14 cellular contexts compared by ENCODE assay signal in genomic region chr5:140336388-140336787, GRCh38. TPM values are rescaled to one million over a fixed set of nuclear protein-coding genes. Genes with fewer than 3 reads are reported as not detected.
DNase-seq lines count a peak whose midpoint lies in the region; ATAC-seq and TF ChIP-seq lines count a peak whose summit lies in the region.
"Had no signal": no experiment of that assay in that cellular context is flagged by ENCODE, and none has a peak within 500 bp of the region (broad histone marks: within the 10 kb centered on the region; RNA-seq: fewer than 3 reads in every experiment).

No MANE protein-coding gene starts in this region.

- H3K4me1 ChIP-seq in cardiac muscle cell (ENCODE audit: low read depth) (peaks cover 17% of the 10 kb centered on the region), thyroid gland (peaks cover 0 to 5% of the 10 kb centered on the region in 2 donors)

- peak overlapping the region in 2 of 5 experiments; percentile 18 to 54 for H3K4me3 Mint-ChIP-seq in brain

- H3K36me3 Mint-ChIP-seq in brain, result peaks cover 27% of the 10 kb centered on the region

- H3K27ac Mint-ChIP-seq in brain, result peak overlapping the region in 3 of 5 experiments; percentile 55 to 85 (median 77)

- WGBS in thyroid gland, 2 donors, result 62 to 68% methylated on average over 5 of the region's 5 CpGs

- intact Hi-C loops in thyroid gland (cut with DNase I), result no loop called here

- no peaks in the 10 kb centered on the region for H3K27me3 Mint-ChIP-seq in brain

- no peak for TF ChIP-seq POLR2A in thyroid gland (IDR thresholded peaks at IDR 0.05)

- peak in 1 of 2 donors; percentile 70 for DNase-seq in cardiac muscle cell (ENCODE audit: low read depth in 1 of 2, low spot score in 1 of 2)
- peak; percentile 23 for DNase-seq in myocyte (ENCODE audit: low read depth)
- no peak for DNase-seq in thyroid gland
- DNase-seq in RKO (ENCODE audit: low spot score), result no peak
- DNase-seq in GM03348 (ENCODE audit: low spot score), result no peak
- DNase-seq: activated T-cell treated with anti-CD3 and anti-CD28 coated beads, Interleukin-2, amount 50 U/mL, for 48 hours; amniotic stem cell; DND-41; NCI-H1092 treated with DMSO at 0.1 percent for 48 hours; stimulated activated CD4-positive, alpha-beta T cell treated with anti-CD3 and anti-CD28 coated beads, Interleukin-15, amount 100 ng/mL, for 24 hours had no signal

- H3K36me3 ChIP-seq in cardiac muscle cell (no peaks in the 10 kb centered on the region), thyroid gland (peaks cover 9 to 23% of the 10 kb centered on the region in 2 donors)

- no peak for ATAC-seq in GM21528 (IDR thresholded peaks at IDR 0.05; ENCODE audit: low FRiP score, unreplicated experiment)
- ATAC-seq: GM12878 had no signal

- H3K9me3 ChIP-seq in cardiac muscle cell (ENCODE audit: low read depth) (no peaks in the 10 kb centered on the region), thyroid gland (no peaks in the 10 kb centered on the region)

- TF ChIP-seq CTCF in brain (conservative IDR thresholded peaks at IDR 0.05) (no peak), cardiac muscle cell (IDR thresholded peaks at IDR 0.05; ENCODE audit: low read depth, low read length) (no peak), thyroid gland (IDR thresholded peaks at IDR 0.05) (no peak)

- H3K27ac ChIP-seq in cardiac muscle cell (peak overlapping the region; percentile 82), thyroid gland (peak overlapping the region in 2 of 3 donors; percentile 20 to 24)

- H3K4me3 ChIP-seq in cardiac muscle cell, result no peak overlapping the region
- no peak overlapping the region for H3K4me3 ChIP-seq in thyroid gland (replicated peaks in 1 of 3)
- H3K4me3 ChIP-seq: GM12878 had no signal

- H3K27me3 ChIP-seq in cardiac muscle cell (no peaks in the 10 kb centered on the region), thyroid gland (no peaks in the 10 kb centered on the region)

- no peaks in the 10 kb centered on the region for H3K9me3 Mint-ChIP-seq in brain

- H3K4me1 Mint-ChIP-seq in brain, result peaks cover 7% of the 10 kb centered on the region

RNA-seq across cellular contexts. Expression of gene HBEGF, which starts 10.0 kb away (rescaled TPM):
- polyA plus RNA-seq in brain (ENCODE audit: insufficient read depth, low read depth, low replicate concordance) (8.8 TPM), cardiac muscle cell (3.7 and 5.1 TPM in 2 replicates)
- total RNA-seq in cardiac muscle cell (4.9 TPM in 2 replicates), myocyte (10.1 and 10.2 TPM in 2 replicates), thyroid gland (10 to 100 TPM in 3 of 4 donors, 1 to 10 TPM in 1; 5.8 to 13.0 (median 12.6) TPM)
- polyA plus RNA-seq in myocyte (2012), result 41.6 TPM

RNA-seq across cellular contexts. Expression of gene SLC4A9, which starts 23.6 kb away (rescaled TPM):
- polyA plus RNA-seq in brain (ENCODE audit: insufficient read depth, low read depth, low replicate concordance), result not detected
- not detected in 2 replicates for total RNA-seq in cardiac muscle cell
- 0.06 TPM in 1 of 2 replicates, not detected in the other for polyA plus RNA-seq in cardiac muscle cell
- not detected in 2 replicates for total RNA-seq in myocyte
- 0.04 TPM for polyA plus RNA-seq in myocyte (2012)
- under 1 TPM in 3 of 4 donors, not detected in 1; 0.29 to 0.45 (median 0.29) TPM for total RNA-seq in thyroid gland
- polyA plus RNA-seq: BJ had no signal

RNA-seq across cellular contexts. Expression of gene PFDN1, which starts 33.5 kb away (rescaled TPM):
- polyA plus RNA-seq in brain (ENCODE audit: insufficient read depth, low read depth, low replicate concordance) (92.3 TPM), cardiac muscle cell (113 and 139 TPM in 2 replicates)
- total RNA-seq in cardiac muscle cell (129 and 195 TPM in 2 replicates), myocyte (42.0 and 63.9 TPM in 2 replicates), thyroid gland (100 to 1,000 TPM in 1 of 4 donors, 10 to 100 TPM in 3; 58.2 to 106 (median 87.8) TPM)
- 75.9 TPM for polyA plus RNA-seq in myocyte (2012)
